Comparison of ENCODE assay signal across 1 cellular context in the genomic region with DNA sequence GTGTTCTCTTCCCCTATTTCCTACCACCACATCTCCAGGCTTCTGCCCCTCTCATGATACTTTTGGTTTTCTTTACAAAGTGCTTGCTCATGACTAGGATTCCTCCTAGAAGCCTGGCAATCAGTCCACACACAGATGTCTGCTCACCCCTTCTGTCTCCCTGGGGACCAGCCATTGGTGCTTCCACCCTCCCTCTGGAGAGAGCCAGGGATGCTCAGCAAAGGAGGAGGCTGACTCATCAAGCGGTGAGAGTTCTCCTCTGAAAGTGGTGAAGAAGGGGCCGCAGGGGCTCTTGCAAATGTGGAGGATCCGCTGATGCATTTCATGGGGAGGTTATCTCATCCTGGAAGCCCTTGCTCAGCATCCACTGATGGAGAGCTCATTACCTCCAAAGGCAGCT.
TF ChIP-seq lines count a peak whose summit lies in the region.

No MANE protein-coding gene starts in this region.

TF ChIP-seq in GM12878, 131 proteins besides CTCF, POLR2A, EP300 and RAD21:
- TF ChIP-seq, protein P1, sequence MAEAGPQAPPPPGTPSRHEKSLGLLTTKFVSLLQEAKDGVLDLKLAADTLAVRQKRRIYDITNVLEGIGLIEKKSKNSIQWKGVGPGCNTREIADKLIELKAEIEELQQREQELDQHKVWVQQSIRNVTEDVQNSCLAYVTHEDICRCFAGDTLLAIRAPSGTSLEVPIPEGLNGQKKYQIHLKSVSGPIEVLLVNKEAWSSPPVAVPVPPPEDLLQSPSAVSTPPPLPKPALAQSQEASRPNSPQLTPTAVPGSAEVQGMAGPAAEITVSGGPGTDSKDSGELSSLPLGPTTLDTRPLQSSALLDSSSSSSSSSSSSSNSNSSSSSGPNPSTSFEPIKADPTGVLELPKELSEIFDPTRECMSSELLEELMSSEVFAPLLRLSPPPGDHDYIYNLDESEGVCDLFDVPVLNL (IDR thresholded peaks at IDR 0.05; ENCODE audit: low read depth, low read length): no peak
- no peak for TF ChIP-seq SUPT20H (IDR thresholded peaks at IDR 0.05; ENCODE audit: borderline replicate concordance, control insufficient read depth, low read depth, low read length)
- TF ChIP-seq NBN (IDR thresholded peaks at IDR 0.05): no peak
- no peak for TF ChIP-seq RUNX3 (IDR thresholded peaks at IDR 0.05; ENCODE audit: low read length)
- no peak for TF ChIP-seq SMC3 (IDR thresholded peaks at IDR 0.05; ENCODE audit: borderline replicate concordance, low read length)
- TF ChIP-seq WRNIP1 (IDR thresholded peaks at IDR 0.05; ENCODE audit: borderline replicate concordance, low read depth, low read length): no peak
- TF ChIP-seq ZNF384 (IDR thresholded peaks at IDR 0.05; ENCODE audit: borderline replicate concordance, low read depth, low read length): no peak
- no peak for TF ChIP-seq FOS (IDR thresholded peaks at IDR 0.05; ENCODE audit: borderline replicate concordance, extremely low read depth, insufficient read length)
- TF ChIP-seq NRF1 (conservative IDR thresholded peaks at IDR 0.05; ENCODE audit: low read depth, low read length): no peak
- TF ChIP-seq, protein P2, sequence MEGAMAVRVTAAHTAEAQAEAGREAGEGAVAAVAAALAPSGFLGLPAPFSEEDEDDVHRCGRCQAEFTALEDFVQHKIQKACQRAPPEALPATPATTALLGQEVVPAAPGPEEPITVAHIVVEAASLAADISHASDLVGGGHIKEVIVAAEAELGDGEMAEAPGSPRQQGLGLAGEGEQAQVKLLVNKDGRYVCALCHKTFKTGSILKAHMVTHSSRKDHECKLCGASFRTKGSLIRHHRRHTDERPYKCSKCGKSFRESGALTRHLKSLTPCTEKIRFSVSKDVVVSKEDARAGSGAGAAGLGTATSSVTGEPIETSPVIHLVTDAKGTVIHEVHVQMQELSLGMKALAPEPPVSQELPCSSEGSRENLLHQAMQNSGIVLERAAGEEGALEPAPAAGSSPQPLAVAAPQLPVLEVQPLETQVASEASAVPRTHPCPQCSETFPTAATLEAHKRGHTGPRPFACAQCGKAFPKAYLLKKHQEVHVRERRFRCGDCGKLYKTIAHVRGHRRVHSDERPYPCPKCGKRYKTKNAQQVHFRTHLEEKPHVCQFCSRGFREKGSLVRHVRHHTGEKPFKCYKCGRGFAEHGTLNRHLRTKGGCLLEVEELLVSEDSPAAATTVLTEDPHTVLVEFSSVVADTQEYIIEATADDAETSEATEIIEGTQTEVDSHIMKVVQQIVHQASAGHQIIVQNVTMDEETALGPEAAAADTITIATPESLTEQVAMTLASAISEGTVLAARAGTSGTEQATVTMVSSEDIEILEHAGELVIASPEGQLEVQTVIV (IDR thresholded peaks at IDR 0.05; ENCODE audit: borderline replicate concordance, partially characterized antibody): no peak
- no peak for TF ChIP-seq RAD51 (IDR thresholded peaks at IDR 0.05)
- TF ChIP-seq, protein P3, sequence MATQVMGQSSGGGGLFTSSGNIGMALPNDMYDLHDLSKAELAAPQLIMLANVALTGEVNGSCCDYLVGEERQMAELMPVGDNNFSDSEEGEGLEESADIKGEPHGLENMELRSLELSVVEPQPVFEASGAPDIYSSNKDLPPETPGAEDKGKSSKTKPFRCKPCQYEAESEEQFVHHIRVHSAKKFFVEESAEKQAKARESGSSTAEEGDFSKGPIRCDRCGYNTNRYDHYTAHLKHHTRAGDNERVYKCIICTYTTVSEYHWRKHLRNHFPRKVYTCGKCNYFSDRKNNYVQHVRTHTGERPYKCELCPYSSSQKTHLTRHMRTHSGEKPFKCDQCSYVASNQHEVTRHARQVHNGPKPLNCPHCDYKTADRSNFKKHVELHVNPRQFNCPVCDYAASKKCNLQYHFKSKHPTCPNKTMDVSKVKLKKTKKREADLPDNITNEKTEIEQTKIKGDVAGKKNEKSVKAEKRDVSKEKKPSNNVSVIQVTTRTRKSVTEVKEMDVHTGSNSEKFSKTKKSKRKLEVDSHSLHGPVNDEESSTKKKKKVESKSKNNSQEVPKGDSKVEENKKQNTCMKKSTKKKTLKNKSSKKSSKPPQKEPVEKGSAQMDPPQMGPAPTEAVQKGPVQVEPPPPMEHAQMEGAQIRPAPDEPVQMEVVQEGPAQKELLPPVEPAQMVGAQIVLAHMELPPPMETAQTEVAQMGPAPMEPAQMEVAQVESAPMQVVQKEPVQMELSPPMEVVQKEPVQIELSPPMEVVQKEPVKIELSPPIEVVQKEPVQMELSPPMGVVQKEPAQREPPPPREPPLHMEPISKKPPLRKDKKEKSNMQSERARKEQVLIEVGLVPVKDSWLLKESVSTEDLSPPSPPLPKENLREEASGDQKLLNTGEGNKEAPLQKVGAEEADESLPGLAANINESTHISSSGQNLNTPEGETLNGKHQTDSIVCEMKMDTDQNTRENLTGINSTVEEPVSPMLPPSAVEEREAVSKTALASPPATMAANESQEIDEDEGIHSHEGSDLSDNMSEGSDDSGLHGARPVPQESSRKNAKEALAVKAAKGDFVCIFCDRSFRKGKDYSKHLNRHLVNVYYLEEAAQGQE (IDR thresholded peaks at IDR 0.05; ENCODE audit: low read depth, low read length): no peak
- TF ChIP-seq, protein P4, sequence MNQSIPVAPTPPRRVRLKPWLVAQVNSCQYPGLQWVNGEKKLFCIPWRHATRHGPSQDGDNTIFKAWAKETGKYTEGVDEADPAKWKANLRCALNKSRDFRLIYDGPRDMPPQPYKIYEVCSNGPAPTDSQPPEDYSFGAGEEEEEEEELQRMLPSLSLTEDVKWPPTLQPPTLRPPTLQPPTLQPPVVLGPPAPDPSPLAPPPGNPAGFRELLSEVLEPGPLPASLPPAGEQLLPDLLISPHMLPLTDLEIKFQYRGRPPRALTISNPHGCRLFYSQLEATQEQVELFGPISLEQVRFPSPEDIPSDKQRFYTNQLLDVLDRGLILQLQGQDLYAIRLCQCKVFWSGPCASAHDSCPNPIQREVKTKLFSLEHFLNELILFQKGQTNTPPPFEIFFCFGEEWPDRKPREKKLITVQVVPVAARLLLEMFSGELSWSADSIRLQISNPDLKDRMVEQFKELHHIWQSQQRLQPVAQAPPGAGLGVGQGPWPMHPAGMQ (IDR thresholded peaks at IDR 0.05; ENCODE audit: borderline replicate concordance): no peak
